In genomic region chr11:14916403-14916802, GRCh38 we compare ENCODE assay signal across 1 cellular context.
TF ChIP-seq lines count a peak whose summit lies in the region.

No MANE protein-coding gene starts in this region.

TF ChIP-seq in HepG2, 621 proteins besides CTCF, POLR2A, EP300 and RAD21:
- TF ChIP-seq BRCA1 (CRISPR knock-in tag; IDR thresholded peaks at IDR 0.05) (no peak), REXO4 (CRISPR knock-in tag; IDR thresholded peaks at IDR 0.05; ENCODE audit: borderline replicate concordance) (no peak), MAFF (IDR thresholded peaks at IDR 0.05; ENCODE audit: low read depth, low read length) (peak; percentile 59; the same call in 1 of the 2 replicates), MAFK (conservative IDR thresholded peaks at IDR 0.05 in 1 of 2, IDR thresholded peaks at IDR 0.05 in 1 of 2; ENCODE audit: low read length in 2 of 2) (peak; percentile 28 to 73; a peak in 2 of 4 replicates), ZNF589 (CRISPR knock-in tag; conservative IDR thresholded peaks at IDR 0.05) (no peak)
